ENCODE assay signal across 22 cellular contexts in the genomic region with DNA sequence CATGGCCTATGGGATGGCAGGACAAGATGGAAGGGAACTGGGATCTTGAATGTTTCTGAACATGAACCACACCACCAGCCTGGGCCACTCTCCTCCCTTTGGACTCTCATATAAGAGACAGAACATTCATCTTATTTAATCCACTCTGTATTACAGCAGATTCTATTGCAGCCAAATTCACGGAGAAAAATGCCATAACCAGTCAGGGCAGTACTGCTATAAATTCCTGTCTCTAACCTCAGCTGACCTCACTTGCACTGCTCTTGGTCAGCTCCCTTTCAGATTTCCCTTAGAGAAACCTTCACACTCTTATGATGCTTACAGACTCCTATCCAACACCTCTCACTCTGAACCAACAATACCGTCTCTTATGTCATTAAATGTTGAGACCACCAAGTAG.
"Had no signal": no experiment of that assay in that cellular context is flagged by ENCODE, and none has a peak within 500 bp of the region (broad histone marks: within the 10 kb centered on the region; RNA-seq: fewer than 3 reads in every experiment).

No MANE protein-coding gene starts in this region.

- DNase-seq: activated B cell treated with CpG ODN at 0.5 μM for 24 hours; activated CD4-positive, alpha-beta memory T cell treated with anti-CD3 and anti-CD28 coated beads for 36 hours; activated CD4-positive, alpha-beta T cell treated with anti-CD3 and anti-CD28 coated beads for 4 hours; activated CD8-positive, alpha-beta memory T cell treated with anti-CD3 and anti-CD28 coated beads, Interleukin-2, amount 10 ng/mL, durations not matched to agents 7 days and 5 days; activated naive CD8-positive, alpha-beta T cell treated with anti-CD3 and anti-CD28 coated beads for 36 hours; amygdala; dermis blood vessel endothelial cell; effector memory CD4-positive, alpha-beta T cell; islet precursor cell; stimulated activated CD4-positive, alpha-beta T cell treated with anti-CD3 and anti-CD28 coated beads, Interleukin-12 subunit alpha, Interleukin-12 subunit beta, amount 100 ng/mL, for 4 hours; stimulated activated CD4-positive, alpha-beta T cell treated with anti-CD3 and anti-CD28 coated beads, Interleukin-1b, Interleukin-23, amount 100 ng/mL, for 48 hours; stimulated activated CD8-positive, alpha-beta memory T cell treated with anti-CD3 and anti-CD28 coated beads, Interleukin-4, amount 100 ng/mL, for 48 hours; stimulated activated naive CD4-positive, alpha-beta T cell; thyroid gland; uterus had no signal

- ATAC-seq: activated CD8-positive, alpha-beta memory T cell treated with anti-CD3 and anti-CD28 coated beads, Interleukin-2, amount 10 ng/mL, durations not matched to agents 7 days and 5 days; natural killer cell treated with Interleukin-12 subunit alpha and Interleukin-12 subunit beta and Interleukin-15 and Interleukin-18, amount 100 ng/mL, for 72 hours had no signal

- H3K27ac ChIP-seq: cardiac muscle cell, esophagus muscularis mucosa, hepatocyte, neutrophil, parathyroid adenoma, thyroid gland had no signal

- H3K36me3 ChIP-seq: uterus had no signal

- H3K4me3 ChIP-seq: cardiac muscle cell, esophagus muscularis mucosa, hepatocyte, lung, thyroid gland, uterus had no signal

- H3K9ac ChIP-seq: parathyroid adenoma had no signal

- H2AFZ ChIP-seq: hepatocyte, parathyroid adenoma had no signal

- H3K4me2 ChIP-seq: hepatocyte had no signal

- H3K79me2 ChIP-seq: hepatocyte, parathyroid adenoma had no signal

- H3K9me3 ChIP-seq: esophagus muscularis mucosa, neutrophil, thyroid gland, uterus had no signal

- H3K27me3 ChIP-seq: cardiac muscle cell, esophagus muscularis mucosa, hepatocyte, neutrophil, thyroid gland, uterus had no signal

- H3K4me1 ChIP-seq: parathyroid adenoma, thyroid gland, uterus had no signal
